In the genomic region with DNA sequence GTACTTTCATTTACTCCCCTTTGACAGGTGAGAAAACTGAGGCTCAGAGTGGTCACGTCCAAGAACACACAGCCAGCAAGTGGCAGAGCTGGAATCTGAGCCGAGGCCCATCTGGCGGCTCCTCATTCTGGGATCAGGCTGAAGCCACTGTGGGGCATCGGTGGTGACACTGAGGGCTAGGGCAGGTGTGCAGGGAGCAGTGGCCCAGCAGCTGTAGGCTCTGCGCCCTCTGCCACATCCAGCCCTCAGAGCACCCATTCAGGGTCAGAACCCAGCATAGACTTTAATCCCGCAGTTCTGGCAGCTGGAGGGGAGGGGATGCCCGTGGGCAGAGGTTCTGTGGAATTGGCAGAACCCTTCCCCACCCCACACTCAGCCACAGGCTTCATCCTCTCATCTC, we compare ENCODE assay signal across 14 cellular contexts.
DNase-seq lines count a peak whose midpoint lies in the region; ATAC-seq, FAIRE-seq and TF ChIP-seq lines count a peak whose summit lies in the region.
"Had no signal": no experiment of that assay in that cellular context is flagged by ENCODE, and none has a peak within 500 bp of the region (broad histone marks: within the 10 kb centered on the region; RNA-seq: fewer than 3 reads in every experiment).

No MANE protein-coding gene starts in this region.

- no peak overlapping the region for H3K23ac ChIP-seq in H1 (ENCODE audit: insufficient read length)

- no peaks in the 10 kb centered on the region for H3K23me2 ChIP-seq in H1 (ENCODE audit: low read depth, low read length)

- 76% methylated on average over 7 of the region's 7 CpGs; no CpG with 5 or more reads in 1 of the 2 experiments for WGBS in H1 (ENCODE audit: extremely low coverage in 1 of 2, insufficient coverage in 1 of 2, insufficient read length in 1 of 2, insufficient replicate concordance in 2 of 2, low coverage in 1 of 2, low lambda C conversion rate in 2 of 2, missing lambda C conversion rate in 1 of 2), 2 experiments
- whole genome bisulfite sequencing in aorta, 2 donors, result 90 to 92% methylated on average over 7 of the region's 7 CpGs

- no peak for TF ChIP-seq RAD21 in H1 (IDR thresholded peaks at IDR 0.05 in 1 of 2, conservative IDR thresholded peaks at IDR 0.05 in 1 of 2; ENCODE audit: low read depth in 2 of 2, low read length in 2 of 2)

- TF ChIP-seq POLR2A in H1 (IDR thresholded peaks at IDR 0.05; ENCODE audit: control extremely low read depth in 1 of 2, low read depth in 2 of 2, low read length in 2 of 2), result no peak

- TF ChIP-seq EP300 in H1 (IDR thresholded peaks at IDR 0.05; ENCODE audit: borderline replicate concordance in 1 of 2, low read depth in 2 of 2, low read length in 2 of 2), result no peak

- H3K79me1 ChIP-seq in H1 (ENCODE audit: low read depth, low read length), result no peaks in the 10 kb centered on the region

- no peak overlapping the region for H2AK5ac ChIP-seq in H1 (ENCODE audit: low read depth, low read length)

- DNase-seq in Right ventricle myocardium inferior (ENCODE audit: missing footprints), result peak; percentile 39
- no peak for DNase-seq in left ventricle myocardium inferior
- DNase-seq in H1 (ENCODE audit: low read depth in 1 of 2, low spot score in 2 of 2), result no peak
- DNase-seq in myocyte (ENCODE audit: low read depth), result peak; percentile 45
- DNase-seq in aorta, result peak; percentile 19 to 71
- no peak for DNase-seq in activated T-cell treated with anti-CD3 and anti-CD28 coated beads, Interleukin-2, amount 50 U/mL, for 1 hour
- no peak for DNase-seq in COLO668 (lab: John Stamatoyannopoulos, UW; ENCODE audit: unreplicated experiment)
- DNase-seq: 8988T, AML-193, DMS53, GF-D8, HCEC 1CT, HFFc6 had no signal

- H4K5ac ChIP-seq in H1 (ENCODE audit: insufficient read length, low read depth, low read length), result no peak overlapping the region

- no peaks in the 10 kb centered on the region for H4K20me1 ChIP-seq in H1 (replicated peaks in 1 of 2; ENCODE audit: control insufficient read depth in 1 of 2, insufficient read depth in 2 of 2, low read length in 2 of 2)
- H4K20me1 ChIP-seq: BLaER1 had no signal

- no peak overlapping the region for H2BK15ac ChIP-seq in H1 (ENCODE audit: low read length)

- intact Hi-C loops in Right ventricle myocardium inferior (cut with DNase I), result no loop called here
- intact Hi-C loops in left ventricle myocardium inferior (cut with micrococcal nuclease), result loop anchor here (10.0 kb wide), 1 partner anchor 833 kb away; the partner anchor contains the start of gene SULF2
- intact Hi-C loops in aorta (cut with DNase I), result no loop called here

- no peak overlapping the region for H4K91ac ChIP-seq in H1 (replicated peaks; ENCODE audit: insufficient read length, low read length)

- ATAC-seq in Right ventricle myocardium inferior (no peak), aorta (ENCODE audit: low FRiP score) (no peak)

- POLR2A ChIA-PET in H1 (lab: Charles Lee; ENCODE audit: partially characterized antibody), result no interaction called here

- peaks cover 6% of the 10 kb centered on the region for H3K27me3 ChIP-seq in left ventricle myocardium inferior (ENCODE audit: low read depth)
- no peaks in the 10 kb centered on the region for H3K27me3 ChIP-seq in H1 (replicated peaks in 1 of 4; ENCODE audit: control insufficient read depth in 3 of 4, extremely low read depth in 1 of 4, insufficient read depth in 3 of 4, low read length in 3 of 4)
- H3K27me3 ChIP-seq in aorta (ENCODE audit: control insufficient read depth in 1 of 2, insufficient read depth in 2 of 2, low read length in 1 of 2), result no peaks in the 10 kb centered on the region
- H3K27me3 ChIP-seq: BLaER1 had no signal

- no peak overlapping the region for H2BK5ac ChIP-seq in H1 (ENCODE audit: low read depth, low read length)

- H3K18ac ChIP-seq in H1 (ENCODE audit: extremely low read depth, low read length), result no peak overlapping the region

- H3K4me1 ChIP-seq in left ventricle myocardium inferior (peaks cover 23% of the 10 kb centered on the region), H1 (replicated peaks in 1 of 4; ENCODE audit: control insufficient read depth in 3 of 4, insufficient read depth in 4 of 4, low read length in 3 of 4) (peaks cover 0 to 2% (median 1%) of the 10 kb centered on the region in 4 experiments; a peak in 3 of 7 replicates), aorta (ENCODE audit: control insufficient read depth in 1 of 2, insufficient read depth in 2 of 2, low read length in 2 of 2) (no peaks in the 10 kb centered on the region)

- H3K4me2 ChIP-seq in H1 (ENCODE audit: insufficient read depth in 1 of 2, low read depth in 2 of 2, low read length in 2 of 2), result no peak overlapping the region
- H3K4me2 ChIP-seq: BLaER1 had no signal

- H3K4me3 ChIP-seq in left ventricle myocardium inferior (no peak overlapping the region), H1 (ENCODE audit: extremely low read depth in 1 of 4, insufficient read depth in 2 of 4, low read depth in 3 of 4, low read length in 4 of 4) (no peak overlapping the region), aorta (ENCODE audit: low read length in 2 of 2) (no peak overlapping the region)
- H3K4me3 ChIP-seq: BLaER1 had no signal

- no peaks in the 10 kb centered on the region for H3K9me3 ChIP-seq in left ventricle myocardium inferior (replicated peaks)
- H3K9me3 ChIP-seq in H1 (ENCODE audit: insufficient read depth in 2 of 2, low read depth in 1 of 2, low read length in 1 of 2), result no peaks in the 10 kb centered on the region
- H3K9me3 ChIP-seq in aorta (ENCODE audit: control insufficient read depth, low read length), result no peaks in the 10 kb centered on the region
- H3K9me3 ChIP-seq: BLaER1 had no signal

- no peak overlapping the region for H3K56ac ChIP-seq in H1 (replicated peaks; ENCODE audit: insufficient read length, low read depth, low read length)

- H3K9ac ChIP-seq in H1 (replicated peaks in 1 of 4; ENCODE audit: extremely low read depth in 1 of 4, low read depth in 3 of 4, low read length in 3 of 4), result no peak overlapping the region
- H3K9ac ChIP-seq: BLaER1 had no signal

- CTCF ChIA-PET in H1 (lab: Charles Lee; ENCODE audit: partially characterized antibody), result interaction anchor here (0.6 to 1.5 kb wide), 2 partner anchors 23 to 917 kb away, joined by 3 read pairs; no protein-coding TSS in a partner anchor

- H3K14ac ChIP-seq in H1 (ENCODE audit: insufficient read length), result no peak overlapping the region

- H3K36me3 ChIP-seq in left ventricle myocardium inferior (no peaks in the 10 kb centered on the region), H1 (ENCODE audit: control insufficient read depth in 2 of 4, insufficient read depth in 4 of 4, low read length in 3 of 4) (no peaks in the 10 kb centered on the region), aorta (ENCODE audit: control insufficient read depth in 1 of 2, insufficient read depth in 2 of 2, low read length in 1 of 2) (no peaks in the 10 kb centered on the region)
- H3K36me3 ChIP-seq: BLaER1 had no signal

- H2BK20ac ChIP-seq in H1 (ENCODE audit: low read length), result no peak overlapping the region

- H4K8ac ChIP-seq in H1 (ENCODE audit: extremely low read depth, insufficient read depth, low read length), result peak overlapping the region; percentile 72; the same call in 1 of the 2 replicates

- TF ChIP-seq CTCF in left ventricle myocardium inferior (IDR thresholded peaks at IDR 0.05; ENCODE audit: borderline replicate concordance), result no peak
- TF ChIP-seq CTCF in H1 (IDR thresholded peaks at IDR 0.05; ENCODE audit: control extremely low read depth in 1 of 3, insufficient read depth in 1 of 3, low read depth in 1 of 3, low read length in 3 of 3), result no peak

- H3K27ac ChIP-seq in left ventricle myocardium inferior (replicated peaks) (no peak overlapping the region), H1 (ENCODE audit: low read depth, low read length) (no peak overlapping the region), aorta (ENCODE audit: low read depth in 1 of 2, low read length in 2 of 2) (no peak overlapping the region)
- H3K27ac ChIP-seq: BLaER1 had no signal

- no peak overlapping the region for H3K4ac ChIP-seq in H1 (replicated peaks; ENCODE audit: insufficient read length, low read depth, low read length)

- H2AFZ ChIP-seq in H1 (ENCODE audit: low read length), result no peak overlapping the region

- H2BK12ac ChIP-seq in H1 (ENCODE audit: low read depth, low read length), result no peak overlapping the region

- no peak overlapping the region for H2BK120ac ChIP-seq in H1 (replicated peaks; ENCODE audit: low read depth, low read length)

- H3K79me2 ChIP-seq in H1 (ENCODE audit: control insufficient read depth in 1 of 2, insufficient read depth in 2 of 2, low read length in 2 of 2), result no peaks in the 10 kb centered on the region

- no peak for FAIRE-seq in H1 (lab: Jason Lieb, UNC)

TF ChIP-seq in H1, 55 proteins besides CTCF, POLR2A, EP300 and RAD21:
- no peak for TF ChIP-seq NANOG (IDR thresholded peaks at IDR 0.05; ENCODE audit: insufficient read depth, low read depth, low read length, poor library complexity, severe bottlenecking)
- no peak for TF ChIP-seq RXRA (IDR thresholded peaks at IDR 0.05; ENCODE audit: insufficient read depth, low read depth, low read length)
- no peak for TF ChIP-seq CBX5 (IDR thresholded peaks at IDR 0.05; ENCODE audit: low read depth, low read length)
- TF ChIP-seq CREB1 (IDR thresholded peaks at IDR 0.05), result no peak
- no peak for TF ChIP-seq BACH1 (IDR thresholded peaks at IDR 0.05; ENCODE audit: low read length)
- TF ChIP-seq GTF2F1 (IDR thresholded peaks at IDR 0.05; ENCODE audit: borderline replicate concordance, low read depth, low read length), result no peak
- no peak for TF ChIP-seq PHF8 (conservative IDR thresholded peaks at IDR 0.05; ENCODE audit: low read depth, low read length)
- no peak for TF ChIP-seq GABPA (IDR thresholded peaks at IDR 0.05; ENCODE audit: borderline replicate concordance, insufficient read depth, low read length)

Comparison
In these comparisons a context has a peak if more than half of its experiments do, and no peak if none do; other contexts are left out.
1. DNase-seq: peak in Right ventricle myocardium inferior (single experiment), myocyte (single experiment) and aorta (2 of 2); none in left ventricle myocardium inferior (single experiment), H1 (0 of 2), activated T-cell treated with anti-CD3 and anti-CD28 coated beads, Interleukin-2, amount 50 U/mL, for 1 hour (single experiment) and COLO668 (single experiment).